Comparison of ENCODE assay signal across 8 cellular contexts in the genomic region with DNA sequence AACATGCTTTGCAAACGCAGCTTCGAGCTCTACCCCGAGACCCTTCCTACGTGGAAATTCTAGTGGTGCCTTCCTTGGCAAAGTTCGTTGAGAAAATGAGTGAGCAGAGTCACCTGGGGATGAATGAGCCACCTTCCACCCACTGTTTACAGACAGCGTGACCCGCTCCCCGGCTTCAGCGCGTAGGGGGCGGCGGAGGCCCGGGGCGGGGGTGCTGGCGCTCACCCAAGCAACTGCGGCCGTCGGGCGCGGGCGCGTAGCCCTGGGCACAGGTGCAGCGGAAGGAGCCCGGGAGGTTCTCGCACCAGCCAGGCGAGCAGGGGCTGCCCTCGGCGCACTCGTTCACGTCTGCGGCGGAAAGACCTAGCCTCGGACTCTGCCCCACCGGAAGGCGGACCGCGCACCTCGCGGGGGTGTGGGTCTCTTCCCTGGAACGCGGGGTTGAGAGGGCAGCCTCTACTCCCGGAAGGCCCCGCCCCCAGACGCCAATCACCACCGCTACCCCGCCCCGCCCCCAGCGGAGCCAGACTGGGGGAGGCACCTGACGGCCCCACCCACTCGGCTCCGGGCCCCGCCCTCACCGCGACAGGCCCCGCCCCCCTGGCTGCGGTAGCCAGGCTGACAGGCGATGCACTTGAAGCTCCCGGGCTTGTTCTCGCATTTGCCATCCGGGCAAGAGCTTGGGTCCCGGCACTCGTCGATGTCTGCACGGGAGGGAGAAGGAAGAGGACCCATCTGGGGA. TPM values are rescaled to one million over a fixed set of nuclear protein-coding genes. Genes with fewer than 3 reads are reported as not detected.
DNase-seq lines count a peak whose midpoint lies in the region; ATAC-seq and TF ChIP-seq lines count a peak whose summit lies in the region.

No MANE protein-coding gene starts in this region.

- H3K9me2 ChIP-seq in HCT116 (ENCODE audit: insufficient read depth): no peaks in the 10 kb centered on the region

- ATAC-seq in HCT116 (peak; percentile 68), HG03095 (IDR thresholded peaks at IDR 0.05; ENCODE audit: unreplicated experiment) (no peak)

- peak overlapping the region; percentile 80 for H3K27ac Mint-ChIP-seq in T-helper 2 cell treated with Interferon-gamma antibody and Interleukin-4, amounts not matched to agents 5 μg/mL and 100 μg/mL, for 36 hours

- H3K9ac ChIP-seq in HCT116 (ENCODE audit: low read length) (0 out of 2 replicates have a peak overlapping the region, but pooled peaks have one; percentile 32), liver (ENCODE audit: low read depth in 1 of 2, low read length in 2 of 2) (peak overlapping the region in 1 of 2 donors; percentile 66)

- H3K4me1 ChIP-seq in HCT116 (ENCODE audit: control insufficient read depth in 1 of 2, insufficient read depth in 2 of 2, low read length in 2 of 2): peaks cover 18 to 27% of the 10 kb centered on the region in 2 experiments
- peaks cover 3 to 38% (median 19%) of the 10 kb centered on the region in 4 donors for H3K4me1 ChIP-seq in liver (ENCODE audit: control insufficient read depth in 4 of 4, insufficient read depth in 4 of 4, low read length in 3 of 4)

- CTCF ChIA-PET in HCT116 (lab: Charles Lee): interaction anchor here (0.7 to 0.8 kb wide), 2 partner anchors 47 to 284 kb away, joined by 4 to 6 read pairs; partner anchors contain the start of gene POLA2

- H3K27me3 ChIP-seq in HCT116 (ENCODE audit: insufficient read depth, low read length) (no peaks in the 10 kb centered on the region), liver (ENCODE audit: control insufficient read depth in 4 of 4, insufficient read depth in 4 of 4, low read length in 3 of 4) (no peaks in the 10 kb centered on the region)

- H3K4me3 Mint-ChIP-seq in T-helper 2 cell treated with Interferon-gamma antibody and Interleukin-4, amounts not matched to agents 5 μg/mL and 100 μg/mL, for 36 hours: peak overlapping the region; percentile 79

- intact Hi-C loops in HCT116 (cut with micrococcal nuclease): no loop called here

- peak overlapping the region; percentile 64 for H3K4me2 ChIP-seq in HCT116 (ENCODE audit: low read length)

- DNase-seq in GF-D8 (lab: John Stamatoyannopoulos, UW) (peak; percentile 86), HCT116 (ENCODE audit: low read depth, low spot score) (peak; percentile 50), NB4 (ENCODE audit: low read depth) (peak; percentile 91), astrocyte of the hippocampus (ENCODE audit: low read depth, low spot score) (peak; percentile 72)
- peak; percentile 95 for DNase-seq in T-helper 2 cell treated with Interferon-gamma antibody and Interleukin-4, amounts not matched to agents 5 μg/mL and 100 μg/mL, for 36 hours (ENCODE audit: low spot score)
- peak; percentile 97 for DNase-seq in stimulated activated CD8-positive, alpha-beta memory T cell treated with anti-CD3 and anti-CD28 coated beads, Interleukin-12 subunit alpha, Interleukin-12 subunit beta, amount 100 ng/mL, for 1 hour (ENCODE audit: low read depth)

- no peaks in the 10 kb centered on the region for H4K20me1 ChIP-seq in HCT116 (ENCODE audit: insufficient read depth)

- no TSS peak for BruUV-seq in HCT116 (replicated peaks; lab: Mats Ljungman, UMichigan)

- H3K36me3 ChIP-seq in HCT116 (ENCODE audit: control insufficient read depth in 1 of 2, insufficient read depth in 2 of 2, low read length in 2 of 2) (peaks cover 5 to 15% of the 10 kb centered on the region in 2 experiments), liver (ENCODE audit: control insufficient read depth in 4 of 4, insufficient read depth in 3 of 4, low read depth in 1 of 4, low read length in 3 of 4) (peaks cover 0 to 5% (median under 1%) of the 10 kb centered on the region in 4 donors)

- H3K9me3 Mint-ChIP-seq in T-helper 2 cell treated with Interferon-gamma antibody and Interleukin-4, amounts not matched to agents 5 μg/mL and 100 μg/mL, for 36 hours: no peaks in the 10 kb centered on the region

- no peaks in the 10 kb centered on the region for H3K79me2 ChIP-seq in HCT116 (ENCODE audit: insufficient read depth, low read length)

- TF ChIP-seq CTCF in HCT116 (IDR thresholded peaks at IDR 0.05 in 2 of 3, conservative IDR thresholded peaks at IDR 0.05 in 1 of 3; ENCODE audit: borderline replicate concordance in 1 of 3, insufficient read depth in 1 of 3, low read depth in 2 of 3, low read length in 2 of 3) (no peak), NB4 (IDR thresholded peaks at IDR 0.05; ENCODE audit: low read depth, low read length) (no peak), liver (IDR thresholded peaks at IDR 0.05; ENCODE audit: low read depth, low read length, missing input control) (no peak)

- H3K27ac ChIP-seq in HCT116 (ENCODE audit: low read depth, low read length) (peak overlapping the region; percentile 54; the same call in 1 of the 2 replicates), liver (ENCODE audit: low read depth in 1 of 2, low read length in 2 of 2) (peak overlapping the region; percentile 78 to 94)

- peak overlapping the region; percentile 20 to 35 for H3K4me3 ChIP-seq in HCT116 (replicated peaks in 1 of 2; ENCODE audit: low read depth in 1 of 2, low read length in 2 of 2)
- H3K4me3 ChIP-seq in NB4 (ENCODE audit: low read depth, low read length): peak overlapping the region; percentile 43
- peak overlapping the region; percentile 30 to 60 (median 51) for H3K4me3 ChIP-seq in liver (ENCODE audit: low read depth in 1 of 3, low read length in 3 of 3)

- RAD21 ChIA-PET in HCT116 (lab: Charles Lee; ENCODE audit: low non-redundant PET in 1 of 2, low total read pairs in 2 of 2, uncharacterized antibody in 2 of 2, unreplicated experiment in 2 of 2): interaction anchor here in 1 of 2 experiments (1.5 kb wide), 1 partner anchor 24 kb away, joined by 4 read pairs; the partner anchor contains the start of gene ZNRD2

- no peaks in the 10 kb centered on the region for H3K27me3 Mint-ChIP-seq in T-helper 2 cell treated with Interferon-gamma antibody and Interleukin-4, amounts not matched to agents 5 μg/mL and 100 μg/mL, for 36 hours (ENCODE audit: low read depth)

- H3K36me3 Mint-ChIP-seq in T-helper 2 cell treated with Interferon-gamma antibody and Interleukin-4, amounts not matched to agents 5 μg/mL and 100 μg/mL, for 36 hours (ENCODE audit: low read depth): peaks cover 27% of the 10 kb centered on the region

- TF ChIP-seq POLR2A in HCT116 (IDR thresholded peaks at IDR 0.05; ENCODE audit: borderline replicate concordance, extremely low read depth, insufficient read depth, insufficient read length) (no peak), NB4 (IDR thresholded peaks at IDR 0.05; ENCODE audit: extremely low read depth, insufficient read length) (no peak)

- no peaks in the 10 kb centered on the region for H3K9me3 ChIP-seq in HCT116 (ENCODE audit: control insufficient read depth in 1 of 2, insufficient read depth in 1 of 2, low read depth in 1 of 2, low read length in 2 of 2)
- H3K9me3 ChIP-seq in liver (ENCODE audit: control insufficient read depth in 4 of 4, low read length in 3 of 4): no peaks in the 10 kb centered on the region

- POLR2A ChIA-PET in HCT116 (lab: Charles Lee): interaction anchor here (0.6 to 1.0 kb wide), 11 partner anchors 8 to 405 kb away, joined by 3 to 8 read pairs (median 4); partner anchors contain the start of gene CFL1

- 8% methylated on average over 64 of the region's 64 CpGs for WGBS in liver

- peaks cover 33% of the 10 kb centered on the region for H3K4me1 Mint-ChIP-seq in T-helper 2 cell treated with Interferon-gamma antibody and Interleukin-4, amounts not matched to agents 5 μg/mL and 100 μg/mL, for 36 hours (ENCODE audit: low read depth)

- TF ChIP-seq RAD21 in HCT116 (IDR thresholded peaks at IDR 0.05; ENCODE audit: low read depth): no peak
- peak in 1 of 2 donors; percentile 33 for TF ChIP-seq RAD21 in liver (IDR thresholded peaks at IDR 0.05)

- no peak overlapping the region for H2AFZ ChIP-seq in HCT116 (ENCODE audit: low read depth, low read length, poor library complexity, severe bottlenecking)

TF ChIP-seq in HCT116, 20 proteins besides CTCF, POLR2A, EP300 and RAD21:
- TF ChIP-seq ZNF274 (IDR thresholded peaks at IDR 0.05; ENCODE audit: low read depth, low read length) (no peak), CBX3 (IDR thresholded peaks at IDR 0.05; ENCODE audit: low read depth) (no peak), ATF3 (IDR thresholded peaks at IDR 0.05) (no peak), ZFX (IDR thresholded peaks at IDR 0.05) (no peak), EZH2phosphoT487 (IDR thresholded peaks at IDR 0.05; ENCODE audit: borderline replicate concordance) (no peak), TCF7L2 (IDR thresholded peaks at IDR 0.05; ENCODE audit: borderline replicate concordance, extremely low read depth, insufficient read depth, insufficient read length) (no peak)
TF ChIP-seq in HCT116: peak in this region for 0.

TF ChIP-seq in liver, 16 proteins besides CTCF, POLR2A, EP300 and RAD21 (continues in another document):
- TF ChIP-seq YY1 (IDR thresholded peaks at IDR 0.05) (peak; percentile 27), TAF1 (conservative IDR thresholded peaks at IDR 0.05) (no peak), GABPA (IDR thresholded peaks at IDR 0.05 in 1 of 2, conservative IDR thresholded peaks at IDR 0.05 in 1 of 2) (peak in 1 of 2 donors; percentile 85), ATF3 (IDR thresholded peaks at IDR 0.05) (no peak), HNF4A (conservative IDR thresholded peaks at IDR 0.05) (peak; percentile 95 to 97)

RNA-seq across cellular contexts. Expression of gene LTBP3, which starts 11.8 kb away (rescaled TPM):
- total RNA-seq in HCT116 (2021; ENCODE audit: unreplicated experiment): 248 TPM
- 238 and 328 TPM in 2 replicates for polyA plus RNA-seq in HCT116 (2012)
- 10 to 100 TPM; 16.0 to 17.9 TPM for total RNA-seq in liver
- 10 to 100 TPM in 1 of 2 donors, 1 to 10 TPM in 1; 8.8 to 46.2 TPM for polyA plus RNA-seq in liver

RNA-seq across cellular contexts. Expression of gene SCYL1, which starts 21.5 kb away (rescaled TPM):
- 104 TPM for total RNA-seq in HCT116 (2021; ENCODE audit: unreplicated experiment)
- polyA plus RNA-seq in HCT116 (2012): 82.4 and 84.4 TPM in 2 replicates
- total RNA-seq in liver: 10 to 100 TPM; 33.7 to 59.5 TPM
- polyA plus RNA-seq in liver: 10 to 100 TPM; 45.6 to 62.0 TPM

RNA-seq across cellular contexts. Expression of gene ZNRD2, which starts 23.9 kb away (rescaled TPM):
- total RNA-seq in HCT116 (2021; ENCODE audit: unreplicated experiment) (66.8 TPM), liver (10 to 100 TPM; 18.2 to 22.7 TPM)
- polyA plus RNA-seq in HCT116 (2012): 86.9 and 93.0 TPM in 2 replicates
- 10 to 100 TPM; 33.3 to 39.5 TPM for polyA plus RNA-seq in liver

RNA-seq across cellular contexts. Expression of gene FAM89B, which starts 25.9 kb away (rescaled TPM):
- total RNA-seq in HCT116 (2021; ENCODE audit: unreplicated experiment): 60.0 TPM
- polyA plus RNA-seq in HCT116 (2012): 46.1 and 52.9 TPM in 2 replicates
- total RNA-seq in liver: 10 to 100 TPM in 1 of 2 donors, 1 to 10 TPM in 1; 4.7 to 16.7 TPM
- polyA plus RNA-seq in liver: 10 to 100 TPM in 1 of 2 donors, 1 to 10 TPM in 1; 7.7 to 11.4 TPM

RNA-seq across cellular contexts. Expression of gene EHBP1L1, which starts 29.5 kb away (rescaled TPM):
- total RNA-seq in HCT116 (2021; ENCODE audit: unreplicated experiment): 105 TPM
- polyA plus RNA-seq in HCT116 (2012): 88.5 and 90.6 TPM in 2 replicates
- 100 to 1,000 TPM in 1 of 2 donors, 10 to 100 TPM in 1; 13.6 to 120 TPM for total RNA-seq in liver
- polyA plus RNA-seq in liver: 1 to 10 TPM; 1.1 to 6.5 TPM

Comparison
In these comparisons a context has a peak if more than half of its experiments do, and no peak if none do; other contexts are left out.
1. RNA of gene LTBP3, which starts 11.8 kb away (total RNA-seq): 248 TPM in HCT116 (single experiment); 16.0 to 17.9 TPM in liver; every median in the first group is over 10 times any median in the second.
2. Peak in every context shown above with its lines, with median percentiles within 50 percentile points of each other: DNase-seq and H3K4me3 ChIP-seq.